18 cellular contexts compared by ENCODE assay signal in the genomic region with DNA sequence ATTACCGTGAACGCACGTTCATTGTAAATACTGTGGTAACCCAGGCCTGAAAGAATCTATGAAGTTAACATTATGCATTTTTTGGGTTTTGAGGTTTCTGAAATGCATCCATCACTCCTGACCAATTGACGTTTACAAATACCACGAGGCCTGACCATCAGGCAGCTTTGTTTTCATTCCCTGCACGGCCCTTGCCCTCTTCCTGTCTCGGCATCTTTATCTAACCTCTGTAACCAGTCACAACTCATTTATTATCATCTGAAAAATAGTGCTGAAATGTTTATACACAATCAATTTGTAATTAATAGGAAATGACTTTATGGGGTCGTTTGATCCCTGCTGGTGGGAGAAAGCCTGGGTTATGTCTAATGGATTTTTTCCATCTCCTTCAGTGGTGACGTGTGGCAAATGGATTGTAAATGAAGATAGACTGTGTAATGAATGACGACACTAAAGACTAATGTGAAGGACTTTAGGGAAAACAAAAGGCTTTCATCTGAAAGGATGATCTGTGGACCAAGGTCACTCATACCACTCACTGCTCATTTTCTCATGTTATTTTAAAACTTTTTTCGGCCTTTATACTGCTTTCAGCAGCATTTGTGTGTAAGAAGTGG.
A peak's percentile ranks its signal among the peaks of the same experiment; 100 is the strongest.
DNase-seq lines count a peak whose midpoint lies in the region; ATAC-seq and TF ChIP-seq lines count a peak whose summit lies in the region.
"Had no signal": no experiment of that assay in that cellular context is flagged by ENCODE, and none has a peak within 500 bp of the region (broad histone marks: within the 10 kb centered on the region; RNA-seq: fewer than 3 reads in every experiment).

No MANE protein-coding gene starts in this region.

- no peak for ATAC-seq in HG03097 (IDR thresholded peaks at IDR 0.05; ENCODE audit: low FRiP score, unreplicated experiment)
- ATAC-seq: heart right ventricle had no signal

- intact Hi-C loops in colonic mucosa (cut with DNase I), result no loop called here

- POLR2A ChIA-PET in AG04449 (lab: Yijun Ruan, JAX), result interaction anchor here (0.6 kb wide), 1 partner anchor 33 kb away, joined by 3 read pairs; no protein-coding TSS in a partner anchor

- CTCF ChIA-PET in AG04449 (lab: Yijun Ruan, JAX), result no interaction called here

- peaks cover 69% of the 10 kb centered on the region for H3K27me3 Mint-ChIP-seq in mesothelial cell of epicardium (ENCODE audit: low read depth)

- H3K4me1 ChIP-seq in colonic mucosa, result no peaks in the 10 kb centered on the region
- H3K4me1 ChIP-seq: Caco-2, heart right ventricle, left ventricle myocardium inferior had no signal

- no peaks in the 10 kb centered on the region for H3K9me3 Mint-ChIP-seq in mesothelial cell of epicardium
- H3K9me3 Mint-ChIP-seq: activated naive CD4-positive, alpha-beta T cell treated with anti-CD3 and anti-CD28 coated beads for 36 hours had no signal

- H3K27ac ChIP-seq in colonic mucosa, result no peak overlapping the region
- H3K27ac ChIP-seq: heart right ventricle, left ventricle myocardium inferior, transverse colon had no signal

- no peak overlapping the region for H3K9ac ChIP-seq in colonic mucosa (ENCODE audit: low read depth in 2 of 2, low read length in 2 of 2)

- TF ChIP-seq CTCF in AG04449 (IDR thresholded peaks at IDR 0.05; ENCODE audit: insufficient read depth, low read length, missing control alignments), result no peak
- no peak for TF ChIP-seq CTCF in cardiac fibroblast (IDR thresholded peaks at IDR 0.05; ENCODE audit: low read depth, low read length)
- no peak for TF ChIP-seq CTCF in mesothelial cell of epicardium (IDR thresholded peaks at IDR 0.05; ENCODE audit: unreplicated experiment)
- no peak for TF ChIP-seq CTCF in colonic mucosa (IDR thresholded peaks at IDR 0.05)

- peaks cover 20% of the 10 kb centered on the region for H3K4me1 Mint-ChIP-seq in mesothelial cell of epicardium

- H3K4me3 ChIP-seq in AG04449 (ENCODE audit: low read depth, low read length) (no peak overlapping the region), cardiac fibroblast (replicated peaks in 1 of 2; ENCODE audit: low read depth in 2 of 2, low read length in 2 of 2) (no peak overlapping the region), colonic mucosa (no peak overlapping the region)
- H3K4me3 ChIP-seq: heart right ventricle, left ventricle myocardium inferior, transverse colon had no signal

- DNase-seq in AG04449 (ENCODE audit: low read depth, low spot score) (peak; percentile 78), M059J (ENCODE audit: low read depth) (peak; percentile 79), cardiac fibroblast (ENCODE audit: low read depth in 2 of 2) (peak; percentile 34 to 73), mesothelial cell of epicardium (ENCODE audit: low spot score in 2 of 2, unreplicated experiment in 2 of 2) (no peak), Kasumi-1 (lab: John Stamatoyannopoulos, UW) (no peak), colonic mucosa (no peak), SW 1271 (lab: John Stamatoyannopoulos, UW) (no peak)
- DNase-seq: activated CD4-positive, CD25-positive, alpha-beta regulatory T cell; activated naive CD4-positive, alpha-beta T cell treated with anti-CD3 and anti-CD28 coated beads for 36 hours; Caco-2; caudate nucleus; heart right ventricle; left ventricle myocardium inferior; NCI-H1436; NCI-H524; OCI-M1; transverse colon had no signal

- no peaks in the 10 kb centered on the region for H3K36me3 ChIP-seq in colonic mucosa
- H3K36me3 ChIP-seq: heart right ventricle, left ventricle myocardium inferior, transverse colon had no signal

- no peaks in the 10 kb centered on the region for H3K36me3 Mint-ChIP-seq in mesothelial cell of epicardium

- no peaks in the 10 kb centered on the region for H3K27me3 ChIP-seq in colonic mucosa
- H3K27me3 ChIP-seq: heart right ventricle, transverse colon had no signal

- H3K4me3 Mint-ChIP-seq in mesothelial cell of epicardium, result no peak overlapping the region
- H3K4me3 Mint-ChIP-seq: activated naive CD4-positive, alpha-beta T cell treated with anti-CD3 and anti-CD28 coated beads for 36 hours had no signal

- H3K9me3 ChIP-seq in colonic mucosa, result no peaks in the 10 kb centered on the region
- H3K9me3 ChIP-seq: Caco-2, heart right ventricle, left ventricle myocardium inferior, transverse colon had no signal

- peak overlapping the region; percentile 40 for H3K27ac Mint-ChIP-seq in mesothelial cell of epicardium
- H3K27ac Mint-ChIP-seq: activated naive CD4-positive, alpha-beta T cell treated with anti-CD3 and anti-CD28 coated beads for 36 hours had no signal

Comparison
In these comparisons a context has a peak if more than half of its experiments do, and no peak if none do; other contexts are left out.
1. DNase-seq: peak in AG04449 (single experiment), M059J (single experiment) and cardiac fibroblast (2 of 2); none in mesothelial cell of epicardium (0 of 2), Kasumi-1 (0 of 2), colonic mucosa (single experiment) and SW 1271 (0 of 2).